8 cellular contexts compared by ENCODE assay signal in the genomic region with DNA sequence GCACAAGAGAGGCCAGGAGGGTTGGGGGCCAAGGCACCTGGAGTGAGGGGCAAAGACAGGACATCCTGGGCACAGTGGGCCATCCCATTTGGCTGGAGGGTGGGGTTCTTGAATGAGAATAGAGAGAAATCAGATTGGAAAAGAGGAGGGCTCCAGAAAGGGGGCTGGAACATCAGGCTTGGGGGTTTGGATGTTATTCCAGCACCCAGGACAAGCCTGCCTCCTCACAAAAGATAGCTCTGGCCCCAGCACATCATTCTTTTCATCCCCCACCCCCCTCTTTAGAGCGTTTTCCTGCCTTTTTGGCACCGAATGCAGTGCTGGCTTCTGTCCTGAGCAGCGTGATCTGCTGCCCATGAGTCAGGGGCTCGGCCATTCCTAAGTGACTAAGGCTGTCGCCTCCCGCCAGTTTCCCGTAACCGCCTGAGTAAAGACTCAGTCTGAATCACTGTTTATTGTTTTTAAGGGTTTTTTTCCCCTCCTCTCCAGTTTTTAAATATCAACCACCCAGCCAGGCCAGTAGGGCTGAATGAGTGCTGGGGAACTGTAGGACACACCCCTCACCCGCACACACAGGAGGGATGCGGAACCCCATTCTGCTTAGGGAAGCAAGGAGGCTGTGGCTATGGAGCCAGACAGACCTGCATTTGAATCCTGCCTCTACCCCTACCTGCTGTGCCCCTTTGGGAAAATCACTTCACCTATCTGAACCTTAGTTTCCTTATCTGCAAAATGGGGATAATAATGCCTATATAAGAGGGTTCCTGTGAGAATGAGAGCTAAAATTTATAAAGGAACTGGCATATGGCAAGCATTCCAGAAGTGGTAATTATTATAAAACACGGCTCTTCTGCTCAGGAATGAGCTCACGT. TPM values are rescaled to one million over a fixed set of nuclear protein-coding genes. Genes with fewer than 3 reads are reported as not detected.
DNase-seq lines count a peak whose midpoint lies in the region; ATAC-seq, FAIRE-seq and TF ChIP-seq lines count a peak whose summit lies in the region.

No MANE protein-coding gene starts in this region.

- peaks cover 11 to 40% of the 10 kb centered on the region in 2 donors for H3K4me1 ChIP-seq in neuronal stem cell (ENCODE audit: control insufficient read depth in 2 of 2, insufficient read depth in 1 of 2, low read depth in 1 of 2, low read length in 2 of 2)

- WGBS in neuronal stem cell (ENCODE audit: extremely low coverage in 2 of 2, insufficient read length in 2 of 2, insufficient replicate concordance in 1 of 2), 2 donors: no CpG with 5 or more reads among the region's 12 CpGs

- H2BK15ac ChIP-seq in neuronal stem cell (ENCODE audit: low read length): peak overlapping the region; percentile 50

- H3K79me1 ChIP-seq in neuronal stem cell (ENCODE audit: low read depth, low read length): no peaks in the 10 kb centered on the region

- no peak overlapping the region for H3K27ac ChIP-seq in neuronal stem cell (replicated peaks; ENCODE audit: low read length)

- H4K91ac ChIP-seq in neuronal stem cell (ENCODE audit: low read depth, low read length, poor library complexity): no peak overlapping the region

- no peaks in the 10 kb centered on the region for H3K36me3 ChIP-seq in neuronal stem cell (replicated peaks in 1 of 2; ENCODE audit: control insufficient read depth in 2 of 2, insufficient read depth in 2 of 2, low read length in 2 of 2)

- no peak overlapping the region for H3K4me3 ChIP-seq in AG09309 (ENCODE audit: control insufficient read depth, low read depth, low read length)
- no peak overlapping the region for H3K4me3 ChIP-seq in neuronal stem cell (ENCODE audit: low read length in 2 of 2)

- no peak overlapping the region for H3K9ac ChIP-seq in neuronal stem cell (ENCODE audit: low read depth, low read length, poor library complexity)

- no peak overlapping the region for H3K14ac ChIP-seq in neuronal stem cell (ENCODE audit: low read length)

- H3K9me3 ChIP-seq in neuronal stem cell (replicated peaks in 1 of 2; ENCODE audit: control insufficient read depth in 2 of 2, insufficient read depth in 1 of 2, low read depth in 1 of 2, low read length in 2 of 2): no peaks in the 10 kb centered on the region

- TF ChIP-seq CTCF in AG09309 (IDR thresholded peaks at IDR 0.05; ENCODE audit: control insufficient read depth, insufficient read depth, low read depth, low read length, missing control alignments): no peak

- no peaks in the 10 kb centered on the region for H3K27me3 ChIP-seq in neuronal stem cell (ENCODE audit: control insufficient read depth in 3 of 3, insufficient read depth in 3 of 3, low read depth in 1 of 3, low read length in 3 of 3)

- peak; percentile 92 for FAIRE-seq in RCC 7860 (lab: Jason Lieb, UNC)

- H2AFZ ChIP-seq in neuronal stem cell (ENCODE audit: low read length): peak overlapping the region; percentile 82

- H3K4me2 ChIP-seq in neuronal stem cell (ENCODE audit: insufficient read depth, low read length, poor library complexity, severe bottlenecking): no peak overlapping the region

- H3K23ac ChIP-seq in neuronal stem cell (ENCODE audit: low read depth, low read length, poor library complexity): no peak overlapping the region

- no peak overlapping the region for H2BK5ac ChIP-seq in neuronal stem cell (ENCODE audit: low read length)

- DNase-seq in AG09309 (ENCODE audit: low read depth) (peak; percentile 85), RCC 7860 (ENCODE audit: low spot score) (peak; percentile 92), fibroblast of peridontal ligament (ENCODE audit: extremely low read depth) (peak; percentile 99), neuronal stem cell (ENCODE audit: low spot score) (no peak), NCI-H2107 (lab: John Stamatoyannopoulos, UW) (no peak), NCI-H146 (lab: John Stamatoyannopoulos, UW) (no peak), NCI-H2029 treated with DMSO at 0.1 percent for 48 hours (lab: John Stamatoyannopoulos, UW) (no peak)

- H4K8ac ChIP-seq in neuronal stem cell (ENCODE audit: low read depth, low read length): no peak overlapping the region

- no peak overlapping the region for H2AK5ac ChIP-seq in neuronal stem cell (ENCODE audit: low read depth, low read length)

- no peak overlapping the region for H2BK12ac ChIP-seq in neuronal stem cell (ENCODE audit: low read length)

- ATAC-seq in GM18868 (IDR thresholded peaks at IDR 0.05; ENCODE audit: unreplicated experiment): no peak

- peak overlapping the region; percentile 25 for H3K18ac ChIP-seq in neuronal stem cell (ENCODE audit: low read length)

- no peak overlapping the region for H2BK120ac ChIP-seq in neuronal stem cell (ENCODE audit: low read depth, low read length)

- no peak overlapping the region for H3K4ac ChIP-seq in neuronal stem cell (ENCODE audit: low read length)

RNA-seq across cellular contexts. Expression of gene NAV2, which starts 32.4 kb away (rescaled TPM):
- 3.2 TPM for polyA plus RNA-seq in neuronal stem cell (2013, experiment 1 of 2)
- polyA plus RNA-seq in neuronal stem cell (2013, experiment 2 of 2): 3.3 TPM

Comparison
In these comparisons a context has a peak if more than half of its experiments do, and no peak if none do; other contexts are left out.
1. DNase-seq: peak in AG09309 (single experiment), RCC 7860 (single experiment) and fibroblast of peridontal ligament (single experiment); none in neuronal stem cell (single experiment), NCI-H2107 (single experiment), NCI-H146 (single experiment) and NCI-H2029 treated with DMSO at 0.1 percent for 48 hours (single experiment).